Comparison of ENCODE assay signal across 8 cellular contexts in the genomic region with DNA sequence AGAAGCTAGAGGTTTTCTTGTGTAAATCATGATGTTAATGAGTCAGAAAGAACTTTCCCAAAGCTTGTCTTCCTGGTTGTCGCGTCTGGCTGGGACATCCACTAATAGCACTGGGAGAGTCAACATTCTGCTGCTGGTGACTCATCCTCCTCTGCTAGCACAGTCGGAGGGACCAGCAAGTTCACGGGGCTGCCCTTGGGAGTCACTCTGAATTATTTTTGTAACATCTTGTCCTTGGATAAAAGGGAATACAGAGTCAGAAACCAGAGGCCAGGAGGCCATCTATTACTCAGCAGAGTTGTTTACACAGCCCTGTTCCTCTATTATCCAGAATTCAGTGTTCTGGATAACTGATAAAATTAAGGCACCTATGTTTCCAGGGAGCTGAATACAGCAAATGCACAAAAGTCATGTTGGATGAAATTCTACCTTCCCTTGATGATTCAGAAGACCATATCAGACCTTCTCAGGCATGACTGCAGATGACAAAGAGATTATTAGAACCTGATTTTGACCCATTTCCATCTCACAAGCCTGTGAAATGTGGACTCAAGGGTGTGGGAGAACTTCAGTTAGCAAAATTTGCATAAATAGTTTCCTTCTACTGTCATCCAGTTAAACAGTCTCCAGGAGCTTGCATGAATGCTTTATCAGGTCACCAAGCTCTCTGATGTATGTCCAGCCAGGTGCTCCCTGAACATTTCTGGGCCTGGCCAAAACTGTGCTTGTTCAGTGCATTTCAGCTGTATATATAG.
DNase-seq lines count a peak whose midpoint lies in the region; ATAC-seq and TF ChIP-seq lines count a peak whose summit lies in the region.

No MANE protein-coding gene starts in this region.

- peaks cover 13% of the 10 kb centered on the region for H3F3A ChIP-seq in smooth muscle cell (ENCODE audit: low read depth)

- H3K4me1 Mint-ChIP-seq in CD4-positive, CD25-positive, alpha-beta regulatory T cell, result peaks cover 54 to 96% (median 80%) of the 10 kb centered on the region in 4 donors

- ATAC-seq in CD4-positive, CD25-positive, alpha-beta regulatory T cell (ENCODE audit: low read depth in 2 of 2), result peak; percentile 64 to 72
- ATAC-seq in GM19025 (IDR thresholded peaks at IDR 0.05; ENCODE audit: low read depth, unreplicated experiment) (peak; percentile 48), HG03097 (IDR thresholded peaks at IDR 0.05; ENCODE audit: low FRiP score, unreplicated experiment) (peak; percentile 69)

- H3K9ac ChIP-seq in smooth muscle cell (ENCODE audit: low read depth), result peak overlapping the region; percentile 91

- H3K9me3 ChIP-seq in CD4-positive, CD25-positive, alpha-beta regulatory T cell (ENCODE audit: control insufficient read depth in 2 of 2, low read length in 2 of 2), result no peaks in the 10 kb centered on the region
- no peaks in the 10 kb centered on the region for H3K9me3 ChIP-seq in smooth muscle cell (replicated peaks; ENCODE audit: low read depth)

- DNase-seq in CD4-positive, CD25-positive, alpha-beta regulatory T cell, result peak in 1 of 3 donors; percentile 15
- DNase-seq in NCI-H774 (lab: John Stamatoyannopoulos, UW) (peak; percentile 39), astrocyte of the cerebellum (ENCODE audit: low read depth) (peak; percentile 65), iPS-NIHi11 (ENCODE audit: low spot score) (peak; percentile 60), smooth muscle cell (lab: John Stamatoyannopoulos, UW; ENCODE audit: unreplicated experiment) (peak; percentile 12), NCI-H2107 (lab: John Stamatoyannopoulos, UW) (no peak)

- peak overlapping the region in 3 of 4 donors; percentile 6 to 56 (median 39) for H3K4me3 Mint-ChIP-seq in CD4-positive, CD25-positive, alpha-beta regulatory T cell

- H3K9me3 Mint-ChIP-seq in CD4-positive, CD25-positive, alpha-beta regulatory T cell, result no peaks in the 10 kb centered on the region

- WGBS in smooth muscle cell (ENCODE audit: low lambda C conversion rate), result 0% methylated on average over 4 of the region's 4 CpGs

- TF ChIP-seq CTCF in astrocyte of the cerebellum (IDR thresholded peaks at IDR 0.05; ENCODE audit: low read depth, low read length, missing control alignments), result no peak
- no peak for TF ChIP-seq CTCF in smooth muscle cell (IDR thresholded peaks at IDR 0.05; ENCODE audit: borderline replicate concordance, insufficient read depth, poor library complexity, severe bottlenecking)

- H3K79me2 ChIP-seq in smooth muscle cell (ENCODE audit: low read depth), result peaks cover 64% of the 10 kb centered on the region

- H3K27ac ChIP-seq in CD4-positive, CD25-positive, alpha-beta regulatory T cell (ENCODE audit: insufficient read depth, low read length, poor library complexity, severe bottlenecking), result peak overlapping the region; percentile 18
- peak overlapping the region; percentile 97 for H3K27ac ChIP-seq in smooth muscle cell (ENCODE audit: low read depth)

- peaks cover 77% of the 10 kb centered on the region for H3K4me1 ChIP-seq in CD4-positive, CD25-positive, alpha-beta regulatory T cell (ENCODE audit: control insufficient read depth, insufficient read depth, low read length, poor library complexity, severe bottlenecking)
- peaks cover 16% of the 10 kb centered on the region for H3K4me1 ChIP-seq in smooth muscle cell (ENCODE audit: low read depth)

- peaks cover 5% of the 10 kb centered on the region for H3K36me3 ChIP-seq in CD4-positive, CD25-positive, alpha-beta regulatory T cell (ENCODE audit: control insufficient read depth, insufficient read depth, low read length)
- no peaks in the 10 kb centered on the region for H3K36me3 ChIP-seq in smooth muscle cell (ENCODE audit: low read depth)

- no peak overlapping the region for H2AFZ ChIP-seq in smooth muscle cell (ENCODE audit: low read depth)

- H3K4me2 ChIP-seq in smooth muscle cell, result peak overlapping the region; percentile 81

- no peaks in the 10 kb centered on the region for H3K27me3 ChIP-seq in CD4-positive, CD25-positive, alpha-beta regulatory T cell (ENCODE audit: control insufficient read depth, insufficient read depth, low read length)
- H3K27me3 ChIP-seq in smooth muscle cell (ENCODE audit: low read depth), result no peaks in the 10 kb centered on the region

- no peaks in the 10 kb centered on the region for H3K27me3 Mint-ChIP-seq in CD4-positive, CD25-positive, alpha-beta regulatory T cell

- H4K20me1 ChIP-seq in smooth muscle cell (ENCODE audit: low read depth), result peaks cover 14% of the 10 kb centered on the region

- in situ Hi-C loops in astrocyte of the cerebellum (cut with HindIII; ENCODE audit: low sequenced_read_pairs), result no loop called here

- H3K4me3 ChIP-seq in CD4-positive, CD25-positive, alpha-beta regulatory T cell (ENCODE audit: low read depth, low read length), result peak overlapping the region; percentile 47
- H3K4me3 ChIP-seq in astrocyte of the cerebellum (ENCODE audit: low read depth, low read length) (no peak overlapping the region), smooth muscle cell (no peak overlapping the region)

- peak overlapping the region in 1 of 3 donors; percentile 30 for H3K27ac Mint-ChIP-seq in CD4-positive, CD25-positive, alpha-beta regulatory T cell

- peaks cover 7% of the 10 kb centered on the region for H3K36me3 Mint-ChIP-seq in CD4-positive, CD25-positive, alpha-beta regulatory T cell
